Comparison of ENCODE assay signal across 29 cellular contexts in genomic region chr3:193912621-193913178, GRCh38.
"Had no signal": no experiment of that assay in that cellular context is flagged by ENCODE, and none has a peak within 500 bp of the region (broad histone marks: within the 10 kb centered on the region; RNA-seq: fewer than 3 reads in every experiment).

No MANE protein-coding gene starts in this region.

- ATAC-seq: mucosa of descending colon, right cardiac atrium had no signal

- H3K9me3 ChIP-seq: ascending aorta, colonic mucosa, thoracic aorta had no signal

- H3K27ac Mint-ChIP-seq: activated naive CD8-positive, alpha-beta T cell treated with anti-CD3 and anti-CD28 coated beads, Interleukin-2, amount 10 ng/mL, durations not matched to agents 7 days and 5 days; nephron had no signal

- H3K4me3 ChIP-seq: ascending aorta, cardiac muscle cell, colonic mucosa, esophagus squamous epithelium, left ventricle myocardium inferior, lung, mucosa of descending colon, thoracic aorta had no signal

- H3K9ac ChIP-seq: parathyroid adenoma had no signal

- H3K27ac ChIP-seq: ascending aorta, cardiac muscle cell, colonic mucosa, epithelial cell of prostate, esophagus squamous epithelium, left ventricle myocardium inferior, parathyroid adenoma, thoracic aorta had no signal

- H3K79me2 ChIP-seq: parathyroid adenoma had no signal

- H3K4me3 Mint-ChIP-seq: activated naive CD4-positive, alpha-beta T cell treated with anti-CD3 and anti-CD28 coated beads for 36 hours; activated naive CD8-positive, alpha-beta T cell treated with anti-CD3 and anti-CD28 coated beads, Interleukin-2, amount 10 ng/mL, durations not matched to agents 7 days and 5 days; brain; nephron; T-helper 2 cell treated with Interferon-gamma antibody and Interleukin-4, amounts not matched to agents 5 μg/mL and 100 μg/mL, for 36 hours had no signal

- H3K27me3 ChIP-seq: ascending aorta, cardiac muscle cell, colonic mucosa, esophagus squamous epithelium had no signal

- DNase-seq: activated CD4-positive, alpha-beta T cell treated with anti-CD3 and anti-CD28 coated beads for 4 hours; activated CD4-positive, alpha-beta T cell treated with anti-CD3 and anti-CD28 coated beads, Interleukin-2, amount 50 U/mL, for 48 hours; activated CD4-positive, CD25-positive, alpha-beta regulatory T cell; activated CD8-positive, alpha-beta memory T cell treated with anti-CD3 and anti-CD28 coated beads for 24 hours; activated effector memory CD4-positive, alpha-beta T cell treated with Interleukin-2 at 50 U/mL for 16 hours; activated naive CD8-positive, alpha-beta T cell treated with anti-CD3 and anti-CD28 coated beads, Interleukin-2, amount 10 ng/mL, durations not matched to agents 7 days and 5 days; cerebellar nuclear complex; colonic mucosa; effector CD8-positive, alpha-beta T cell; esophagus squamous epithelium; foreskin melanocyte; left ventricle myocardium inferior; mucosa of descending colon; nucleus accumbens; right cardiac atrium; stimulated activated CD4-positive, alpha-beta T cell treated with anti-CD3 and anti-CD28 coated beads, Interleukin-15, amount 100 ng/mL, for 24 hours; stimulated activated CD4-positive, alpha-beta T cell treated with anti-CD3 and anti-CD28 coated beads, Interleukin-2, amount 100 ng/mL, for 24 hours; stimulated activated naive CD8-positive, alpha-beta T cell treated with anti-CD3 and anti-CD28 coated beads, Interleukin-15, Interleukin-2, amounts not matched to agents 100 U/mL and 50 U/mL, for 24 hours had no signal

- H3K36me3 Mint-ChIP-seq: activated naive CD8-positive, alpha-beta T cell treated with anti-CD3 and anti-CD28 coated beads, Interleukin-2, amount 10 ng/mL, durations not matched to agents 7 days and 5 days; brain had no signal

- H3K4me1 ChIP-seq: ascending aorta, colonic mucosa had no signal

- H3K27me3 Mint-ChIP-seq: type B pancreatic cell had no signal

- H3K36me3 ChIP-seq: ascending aorta, cardiac muscle cell, colonic mucosa, esophagus squamous epithelium, left ventricle myocardium inferior, thoracic aorta had no signal
